ENCODE assay signal across 1 cellular context in genomic region chr16:14401839-14402115, GRCh38.
TF ChIP-seq lines count a peak whose summit lies in the region.

No MANE protein-coding gene starts in this region.

TF ChIP-seq in HepG2, 621 proteins besides CTCF, POLR2A, EP300 and RAD21 (continued from another document and continues in another):
- no peak for TF ChIP-seq CENPT (CRISPR knock-in tag; IDR thresholded peaks at IDR 0.05; ENCODE audit: low read depth)
- no peak for TF ChIP-seq TARDBP (CRISPR knock-in tag; IDR thresholded peaks at IDR 0.05)
- TF ChIP-seq ZNF7 (CRISPR knock-in tag; IDR thresholded peaks at IDR 0.05), result no peak
- TF ChIP-seq ZNF772 (CRISPR knock-in tag; IDR thresholded peaks at IDR 0.05), result no peak
- TF ChIP-seq, protein P1, sequence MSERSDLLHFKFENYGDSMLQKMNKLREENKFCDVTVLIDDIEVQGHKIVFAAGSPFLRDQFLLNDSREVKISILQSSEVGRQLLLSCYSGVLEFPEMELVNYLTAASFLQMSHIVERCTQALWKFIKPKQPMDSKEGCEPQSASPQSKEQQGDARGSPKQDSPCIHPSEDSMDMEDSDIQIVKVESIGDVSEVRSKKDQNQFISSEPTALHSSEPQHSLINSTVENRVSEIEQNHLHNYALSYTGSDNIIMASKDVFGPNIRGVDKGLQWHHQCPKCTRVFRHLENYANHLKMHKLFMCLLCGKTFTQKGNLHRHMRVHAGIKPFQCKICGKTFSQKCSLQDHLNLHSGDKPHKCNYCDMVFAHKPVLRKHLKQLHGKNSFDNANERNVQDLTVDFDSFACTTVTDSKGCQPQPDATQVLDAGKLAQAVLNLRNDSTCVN (CRISPR knock-in tag; IDR thresholded peaks at IDR 0.05; ENCODE audit: borderline replicate concordance), result no peak
- no peak for TF ChIP-seq ONECUT2 (CRISPR knock-in tag; IDR thresholded peaks at IDR 0.05)
- TF ChIP-seq NR2C2 (CRISPR knock-in tag; IDR thresholded peaks at IDR 0.05; ENCODE audit: borderline replicate concordance), result no peak
- no peak for TF ChIP-seq MED8 (CRISPR knock-in tag; IDR thresholded peaks at IDR 0.05; ENCODE audit: insufficient replicate concordance)
- TF ChIP-seq ZNF468 (CRISPR knock-in tag; IDR thresholded peaks at IDR 0.05), result no peak
- TF ChIP-seq NPAS2 (CRISPR knock-in tag; IDR thresholded peaks at IDR 0.05; ENCODE audit: borderline replicate concordance), result no peak
- TF ChIP-seq PCBP2 (optimal IDR thresholded peaks at IDR 0.05; ENCODE audit: low read depth, low read length, poor library complexity, severe bottlenecking), result no peak
- TF ChIP-seq SP4 (CRISPR knock-in tag; IDR thresholded peaks at IDR 0.05), result 0 out of 2 replicates have a peak, but pooled peaks have one; percentile 35
- TF ChIP-seq SATB2 (CRISPR knock-in tag; IDR thresholded peaks at IDR 0.05), result no peak
- TF ChIP-seq NFE2L2 (IDR thresholded peaks at IDR 0.05; ENCODE audit: low read length), result no peak
- no peak for TF ChIP-seq CEBPB (IDR thresholded peaks at IDR 0.05; ENCODE audit: borderline replicate concordance, low read depth, low read length)
- no peak for TF ChIP-seq NFATC3 (CRISPR knock-in tag; IDR thresholded peaks at IDR 0.05)
- TF ChIP-seq GABPA (IDR thresholded peaks at IDR 0.05; ENCODE audit: low read depth, low read length), result no peak
- TF ChIP-seq GABPA (CRISPR knock-in tag; IDR thresholded peaks at IDR 0.05; ENCODE audit: low read depth), result 0 out of 2 replicates have a peak, but pooled peaks have one; percentile 34
- TF ChIP-seq BRD4 (CRISPR knock-in tag; IDR thresholded peaks at IDR 0.05), result no peak; the same call in 1 of the 2 replicates
- no peak for TF ChIP-seq RAD51 (IDR thresholded peaks at IDR 0.05; ENCODE audit: borderline replicate concordance)
- TF ChIP-seq SPEN (CRISPR knock-in tag; IDR thresholded peaks at IDR 0.05; ENCODE audit: low read depth), result 0 out of 2 replicates have a peak, but pooled peaks have one; percentile 4
- TF ChIP-seq, protein P2, sequence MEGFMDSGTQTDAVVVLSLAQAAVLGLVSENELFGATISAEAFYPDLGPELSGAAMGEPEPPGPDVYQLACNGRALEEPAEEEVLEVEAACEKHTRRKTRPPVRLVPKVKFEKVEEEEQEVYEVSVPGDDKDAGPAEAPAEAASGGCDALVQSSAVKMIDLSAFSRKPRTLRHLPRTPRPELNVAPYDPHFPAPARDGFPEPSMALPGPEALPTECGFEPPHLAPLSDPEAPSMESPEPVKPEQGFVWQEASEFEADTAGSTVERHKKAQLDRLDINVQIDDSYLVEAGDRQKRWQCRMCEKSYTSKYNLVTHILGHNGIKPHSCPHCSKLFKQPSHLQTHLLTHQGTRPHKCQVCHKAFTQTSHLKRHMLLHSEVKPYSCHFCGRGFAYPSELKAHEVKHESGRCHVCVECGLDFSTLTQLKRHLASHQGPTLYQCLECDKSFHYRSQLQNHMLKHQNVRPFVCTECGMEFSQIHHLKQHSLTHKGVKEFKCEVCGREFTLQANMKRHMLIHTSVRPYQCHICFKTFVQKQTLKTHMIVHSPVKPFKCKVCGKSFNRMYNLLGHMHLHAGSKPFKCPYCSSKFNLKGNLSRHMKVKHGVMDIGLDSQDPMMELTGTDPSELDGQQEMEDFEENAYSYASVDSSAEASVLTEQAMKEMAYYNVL (CRISPR knock-in tag; IDR thresholded peaks at IDR 0.05; ENCODE audit: borderline replicate concordance), result no peak
- TF ChIP-seq, protein P3, sequence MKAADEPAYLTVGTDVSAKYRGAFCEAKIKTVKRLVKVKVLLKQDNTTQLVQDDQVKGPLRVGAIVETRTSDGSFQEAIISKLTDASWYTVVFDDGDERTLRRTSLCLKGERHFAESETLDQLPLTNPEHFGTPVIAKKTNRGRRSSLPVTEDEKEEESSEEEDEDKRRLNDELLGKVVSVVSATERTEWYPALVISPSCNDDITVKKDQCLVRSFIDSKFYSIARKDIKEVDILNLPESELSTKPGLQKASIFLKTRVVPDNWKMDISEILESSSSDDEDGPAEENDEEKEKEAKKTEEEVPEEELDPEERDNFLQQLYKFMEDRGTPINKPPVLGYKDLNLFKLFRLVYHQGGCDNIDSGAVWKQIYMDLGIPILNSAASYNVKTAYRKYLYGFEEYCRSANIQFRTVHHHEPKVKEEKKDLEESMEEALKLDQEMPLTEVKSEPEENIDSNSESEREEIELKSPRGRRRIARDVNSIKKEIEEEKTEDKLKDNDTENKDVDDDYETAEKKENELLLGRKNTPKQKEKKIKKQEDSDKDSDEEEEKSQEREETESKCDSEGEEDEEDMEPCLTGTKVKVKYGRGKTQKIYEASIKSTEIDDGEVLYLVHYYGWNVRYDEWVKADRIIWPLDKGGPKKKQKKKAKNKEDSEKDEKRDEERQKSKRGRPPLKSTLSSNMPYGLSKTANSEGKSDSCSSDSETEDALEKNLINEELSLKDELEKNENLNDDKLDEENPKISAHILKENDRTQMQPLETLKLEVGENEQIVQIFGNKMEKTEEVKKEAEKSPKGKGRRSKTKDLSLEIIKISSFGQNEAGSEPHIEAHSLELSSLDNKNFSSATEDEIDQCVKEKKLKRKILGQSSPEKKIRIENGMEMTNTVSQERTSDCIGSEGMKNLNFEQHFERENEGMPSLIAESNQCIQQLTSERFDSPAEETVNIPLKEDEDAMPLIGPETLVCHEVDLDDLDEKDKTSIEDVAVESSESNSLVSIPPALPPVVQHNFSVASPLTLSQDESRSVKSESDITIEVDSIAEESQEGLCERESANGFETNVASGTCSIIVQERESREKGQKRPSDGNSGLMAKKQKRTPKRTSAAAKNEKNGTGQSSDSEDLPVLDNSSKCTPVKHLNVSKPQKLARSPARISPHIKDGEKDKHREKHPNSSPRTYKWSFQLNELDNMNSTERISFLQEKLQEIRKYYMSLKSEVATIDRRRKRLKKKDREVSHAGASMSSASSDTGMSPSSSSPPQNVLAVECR (CRISPR knock-in tag; IDR thresholded peaks at IDR 0.05; ENCODE audit: borderline replicate concordance), result no peak
- no peak for TF ChIP-seq ELK4 (CRISPR knock-in tag; IDR thresholded peaks at IDR 0.05; ENCODE audit: borderline replicate concordance)
- TF ChIP-seq HES4 (CRISPR knock-in tag; IDR thresholded peaks at IDR 0.05; ENCODE audit: borderline replicate concordance), result no peak; the same call in 1 of the 2 replicates
- no peak for TF ChIP-seq ZHX2 (IDR thresholded peaks at IDR 0.05; ENCODE audit: low read depth)
- no peak for TF ChIP-seq ZHX2 (CRISPR knock-in tag; IDR thresholded peaks at IDR 0.05; ENCODE audit: borderline replicate concordance)
- no peak for TF ChIP-seq ZKSCAN5 (CRISPR knock-in tag; IDR thresholded peaks at IDR 0.05)
- TF ChIP-seq ZFY (CRISPR knock-in tag; IDR thresholded peaks at IDR 0.05), result peak; percentile 6; the same call in 1 of the 2 replicates
- TF ChIP-seq, protein P4, sequence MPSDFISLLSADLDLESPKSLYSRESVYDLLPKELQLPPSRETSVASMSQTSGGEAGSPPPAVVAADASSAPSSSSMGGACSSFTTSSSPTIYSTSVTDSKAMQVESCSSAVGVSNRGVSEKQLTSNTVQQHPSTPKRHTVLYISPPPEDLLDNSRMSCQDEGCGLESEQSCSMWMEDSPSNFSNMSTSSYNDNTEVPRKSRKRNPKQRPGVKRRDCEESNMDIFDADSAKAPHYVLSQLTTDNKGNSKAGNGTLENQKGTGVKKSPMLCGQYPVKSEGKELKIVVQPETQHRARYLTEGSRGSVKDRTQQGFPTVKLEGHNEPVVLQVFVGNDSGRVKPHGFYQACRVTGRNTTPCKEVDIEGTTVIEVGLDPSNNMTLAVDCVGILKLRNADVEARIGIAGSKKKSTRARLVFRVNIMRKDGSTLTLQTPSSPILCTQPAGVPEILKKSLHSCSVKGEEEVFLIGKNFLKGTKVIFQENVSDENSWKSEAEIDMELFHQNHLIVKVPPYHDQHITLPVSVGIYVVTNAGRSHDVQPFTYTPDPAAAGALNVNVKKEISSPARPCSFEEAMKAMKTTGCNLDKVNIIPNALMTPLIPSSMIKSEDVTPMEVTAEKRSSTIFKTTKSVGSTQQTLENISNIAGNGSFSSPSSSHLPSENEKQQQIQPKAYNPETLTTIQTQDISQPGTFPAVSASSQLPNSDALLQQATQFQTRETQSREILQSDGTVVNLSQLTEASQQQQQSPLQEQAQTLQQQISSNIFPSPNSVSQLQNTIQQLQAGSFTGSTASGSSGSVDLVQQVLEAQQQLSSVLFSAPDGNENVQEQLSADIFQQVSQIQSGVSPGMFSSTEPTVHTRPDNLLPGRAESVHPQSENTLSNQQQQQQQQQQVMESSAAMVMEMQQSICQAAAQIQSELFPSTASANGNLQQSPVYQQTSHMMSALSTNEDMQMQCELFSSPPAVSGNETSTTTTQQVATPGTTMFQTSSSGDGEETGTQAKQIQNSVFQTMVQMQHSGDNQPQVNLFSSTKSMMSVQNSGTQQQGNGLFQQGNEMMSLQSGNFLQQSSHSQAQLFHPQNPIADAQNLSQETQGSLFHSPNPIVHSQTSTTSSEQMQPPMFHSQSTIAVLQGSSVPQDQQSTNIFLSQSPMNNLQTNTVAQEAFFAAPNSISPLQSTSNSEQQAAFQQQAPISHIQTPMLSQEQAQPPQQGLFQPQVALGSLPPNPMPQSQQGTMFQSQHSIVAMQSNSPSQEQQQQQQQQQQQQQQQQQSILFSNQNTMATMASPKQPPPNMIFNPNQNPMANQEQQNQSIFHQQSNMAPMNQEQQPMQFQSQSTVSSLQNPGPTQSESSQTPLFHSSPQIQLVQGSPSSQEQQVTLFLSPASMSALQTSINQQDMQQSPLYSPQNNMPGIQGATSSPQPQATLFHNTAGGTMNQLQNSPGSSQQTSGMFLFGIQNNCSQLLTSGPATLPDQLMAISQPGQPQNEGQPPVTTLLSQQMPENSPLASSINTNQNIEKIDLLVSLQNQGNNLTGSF (CRISPR knock-in tag; IDR thresholded peaks at IDR 0.05), result no peak
- no peak for TF ChIP-seq ZSCAN31 (CRISPR knock-in tag; IDR thresholded peaks at IDR 0.05; ENCODE audit: low read depth)
- TF ChIP-seq, protein P5, sequence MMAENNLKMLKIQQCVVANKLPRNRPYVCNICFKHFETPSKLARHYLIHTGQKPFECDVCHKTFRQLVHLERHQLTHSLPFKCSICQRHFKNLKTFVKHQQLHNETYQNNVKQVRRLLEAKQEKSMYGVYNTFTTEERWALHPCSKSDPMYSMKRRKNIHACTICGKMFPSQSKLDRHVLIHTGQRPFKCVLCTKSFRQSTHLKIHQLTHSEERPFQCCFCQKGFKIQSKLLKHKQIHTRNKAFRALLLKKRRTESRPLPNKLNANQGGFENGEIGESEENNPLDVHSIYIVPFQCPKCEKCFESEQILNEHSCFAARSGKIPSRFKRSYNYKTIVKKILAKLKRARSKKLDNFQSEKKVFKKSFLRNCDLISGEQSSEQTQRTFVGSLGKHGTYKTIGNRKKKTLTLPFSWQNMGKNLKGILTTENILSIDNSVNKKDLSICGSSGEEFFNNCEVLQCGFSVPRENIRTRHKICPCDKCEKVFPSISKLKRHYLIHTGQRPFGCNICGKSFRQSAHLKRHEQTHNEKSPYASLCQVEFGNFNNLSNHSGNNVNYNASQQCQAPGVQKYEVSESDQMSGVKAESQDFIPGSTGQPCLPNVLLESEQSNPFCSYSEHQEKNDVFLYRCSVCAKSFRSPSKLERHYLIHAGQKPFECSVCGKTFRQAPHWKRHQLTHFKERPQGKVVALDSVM (CRISPR knock-in tag; IDR thresholded peaks at IDR 0.05), result no peak
